ENCODE assay signal across 21 cellular contexts in genomic region chr3:67608034-67608433, GRCh38. TPM values are rescaled to one million over a fixed set of nuclear protein-coding genes. Genes with fewer than 3 reads are reported as not detected.
DNase-seq lines count a peak whose midpoint lies in the region; ATAC-seq, FAIRE-seq and TF ChIP-seq lines count a peak whose summit lies in the region.
"Had no signal": no experiment of that assay in that cellular context is flagged by ENCODE, and none has a peak within 500 bp of the region (broad histone marks: within the 10 kb centered on the region; RNA-seq: fewer than 3 reads in every experiment).

No MANE protein-coding gene starts in this region.

- H2AFZ ChIP-seq in keratinocyte (ENCODE audit: control insufficient read depth, low read length): no peak overlapping the region
- H2AFZ ChIP-seq: GM23248 had no signal

- CTCF ChIA-PET in activated CD8-positive, alpha-beta T cell treated with anti-CD3 and anti-CD28 coated beads for 36 hours (lab: Charles Lee): no interaction called here
- CTCF ChIA-PET in activated CD8-positive, alpha-beta T cell treated with anti-CD3 and anti-CD28 coated beads, Interleukin-2, amount 10 ng/mL, durations not matched to agents 7 days and 5 days (lab: Charles Lee): interaction anchor here (1.5 kb wide), 1 partner anchor 10 kb away, joined by 3 read pairs; no protein-coding TSS in a partner anchor

- H3K9ac ChIP-seq in keratinocyte (ENCODE audit: control insufficient read depth, extremely low read depth, insufficient read depth, low read length): no peak overlapping the region
- H3K9ac ChIP-seq: BLaER1, GM23248 had no signal

- POLR2A ChIA-PET in activated CD8-positive, alpha-beta T cell treated with anti-CD3 and anti-CD28 coated beads for 36 hours (lab: Charles Lee): interaction anchor here (1.0 kb wide), 1 partner anchor 234 kb away, joined by 4 read pairs; no protein-coding TSS in a partner anchor
- POLR2A ChIA-PET in activated CD8-positive, alpha-beta T cell treated with anti-CD3 and anti-CD28 coated beads, Interleukin-2, amount 10 ng/mL, durations not matched to agents 7 days and 5 days (lab: Charles Lee): interaction anchor here (1.0 kb wide), 1 partner anchor 47 kb away, joined by 4 read pairs; no protein-coding TSS in a partner anchor

- no peaks in the 10 kb centered on the region for H3K9me1 ChIP-seq in keratinocyte (ENCODE audit: control insufficient read depth, extremely low read depth, insufficient read depth, low read length)

- dilution Hi-C loops in keratinocyte (cut with MboI; ENCODE audit: extremely low pct_ligation_motif_present, low sequenced_read_pairs): no loop called here

- H3K4me1 Mint-ChIP-seq in activated CD8-positive, alpha-beta T cell treated with anti-CD3 and anti-CD28 coated beads for 36 hours (ENCODE audit: low read depth): peaks cover 47% of the 10 kb centered on the region
- H3K4me1 Mint-ChIP-seq in activated CD8-positive, alpha-beta T cell treated with anti-CD3 and anti-CD28 coated beads, Interleukin-2, amount 10 ng/mL, durations not matched to agents 7 days and 5 days (ENCODE audit: low read depth): peaks cover 37% of the 10 kb centered on the region
- peaks cover 28 to 43% (median 36%) of the 10 kb centered on the region in 4 donors for H3K4me1 Mint-ChIP-seq in CD4-positive, CD25-positive, alpha-beta regulatory T cell
- H3K4me1 Mint-ChIP-seq in T-helper 17 cell: peaks cover 24% of the 10 kb centered on the region

- H3K27ac ChIP-seq in CD4-positive, CD25-positive, alpha-beta regulatory T cell (ENCODE audit: insufficient read depth, low read length, poor library complexity, severe bottlenecking): no peak overlapping the region
- no peak overlapping the region for H3K27ac ChIP-seq in keratinocyte (ENCODE audit: control insufficient read depth, insufficient read depth, low read length)
- H3K27ac ChIP-seq: BLaER1, GM23248 had no signal

- H3K4me3 Mint-ChIP-seq in activated CD8-positive, alpha-beta T cell treated with anti-CD3 and anti-CD28 coated beads for 36 hours: no peak overlapping the region
- no peak overlapping the region for H3K4me3 Mint-ChIP-seq in activated CD8-positive, alpha-beta T cell treated with anti-CD3 and anti-CD28 coated beads, Interleukin-2, amount 10 ng/mL, durations not matched to agents 7 days and 5 days
- H3K4me3 Mint-ChIP-seq in CD4-positive, CD25-positive, alpha-beta regulatory T cell: no peak overlapping the region
- no peak overlapping the region for H3K4me3 Mint-ChIP-seq in T-helper 17 cell
- H3K4me3 Mint-ChIP-seq: CD14-positive monocyte, IgD-negative memory B cell had no signal

- FAIRE-seq in keratinocyte (lab: Jason Lieb, UNC): peak; percentile 17
- FAIRE-seq: GM12892, GM18507, H54, HepG2 had no signal

- H3K27me3 Mint-ChIP-seq in activated CD8-positive, alpha-beta T cell treated with anti-CD3 and anti-CD28 coated beads for 36 hours: no peaks in the 10 kb centered on the region
- H3K27me3 Mint-ChIP-seq in activated CD8-positive, alpha-beta T cell treated with anti-CD3 and anti-CD28 coated beads, Interleukin-2, amount 10 ng/mL, durations not matched to agents 7 days and 5 days (ENCODE audit: low read depth): no peaks in the 10 kb centered on the region
- no peaks in the 10 kb centered on the region for H3K27me3 Mint-ChIP-seq in CD4-positive, CD25-positive, alpha-beta regulatory T cell
- no peaks in the 10 kb centered on the region for H3K27me3 Mint-ChIP-seq in T-helper 17 cell
- H3K27me3 Mint-ChIP-seq: IgD-negative memory B cell had no signal

- no peaks in the 10 kb centered on the region for H4K20me1 ChIP-seq in keratinocyte (ENCODE audit: control insufficient read depth, extremely low read depth, insufficient read depth, low read length)
- H4K20me1 ChIP-seq: BLaER1 had no signal

- no peak overlapping the region for H3K4me3 ChIP-seq in CD4-positive, CD25-positive, alpha-beta regulatory T cell (ENCODE audit: low read depth, low read length)
- H3K4me3 ChIP-seq in keratinocyte (ENCODE audit: control insufficient read depth in 2 of 3, extremely low read depth in 1 of 3, insufficient read depth in 2 of 3, low read depth in 1 of 3, low read length in 3 of 3): no peak overlapping the region
- H3K4me3 ChIP-seq: BLaER1, GM23248 had no signal

- H3K27ac Mint-ChIP-seq in activated CD8-positive, alpha-beta T cell treated with anti-CD3 and anti-CD28 coated beads for 36 hours: no peak overlapping the region
- no peak overlapping the region for H3K27ac Mint-ChIP-seq in activated CD8-positive, alpha-beta T cell treated with anti-CD3 and anti-CD28 coated beads, Interleukin-2, amount 10 ng/mL, durations not matched to agents 7 days and 5 days
- peak overlapping the region in 2 of 3 donors; percentile 45 to 60 for H3K27ac Mint-ChIP-seq in CD4-positive, CD25-positive, alpha-beta regulatory T cell
- peak overlapping the region; percentile 22 for H3K27ac Mint-ChIP-seq in T-helper 17 cell

- no peaks in the 10 kb centered on the region for H3K27me3 ChIP-seq in CD4-positive, CD25-positive, alpha-beta regulatory T cell (ENCODE audit: control insufficient read depth, insufficient read depth, low read length)
- no peaks in the 10 kb centered on the region for H3K27me3 ChIP-seq in keratinocyte (ENCODE audit: control insufficient read depth, extremely low read depth, insufficient read depth, low read length)
- H3K27me3 ChIP-seq: BLaER1 had no signal

- H3K4me2 ChIP-seq in keratinocyte (ENCODE audit: control insufficient read depth, extremely low read depth, insufficient read depth, low read depth, low read length): no peak overlapping the region
- H3K4me2 ChIP-seq: BLaER1 had no signal

- TF ChIP-seq CTCF in activated CD8-positive, alpha-beta T cell treated with anti-CD3 and anti-CD28 coated beads for 36 hours (IDR thresholded peaks at IDR 0.05): no peak
- TF ChIP-seq CTCF in keratinocyte (optimal IDR thresholded peaks at IDR 0.05 in 1 of 3, IDR thresholded peaks at IDR 0.05 in 1 of 3, conservative IDR thresholded peaks at IDR 0.05 in 1 of 3; ENCODE audit: extremely low read depth in 1 of 3, insufficient read depth in 2 of 3, low read length in 3 of 3): no peak

- no peaks in the 10 kb centered on the region for H3K9me3 ChIP-seq in CD4-positive, CD25-positive, alpha-beta regulatory T cell (ENCODE audit: control insufficient read depth in 2 of 2, low read length in 2 of 2)
- no peaks in the 10 kb centered on the region for H3K9me3 ChIP-seq in T-helper 17 cell (ENCODE audit: control insufficient read depth, low read length, poor library complexity, severe bottlenecking)
- H3K9me3 ChIP-seq in keratinocyte (ENCODE audit: control insufficient read depth, low read depth, low read length): no peaks in the 10 kb centered on the region
- H3K9me3 ChIP-seq: BLaER1 had no signal

- peaks cover 2% of the 10 kb centered on the region for H3K79me2 ChIP-seq in keratinocyte (ENCODE audit: control insufficient read depth, insufficient read depth, low read length)

- H3K36me3 Mint-ChIP-seq in activated CD8-positive, alpha-beta T cell treated with anti-CD3 and anti-CD28 coated beads for 36 hours (ENCODE audit: low read depth): peaks cover 78% of the 10 kb centered on the region
- peaks cover 83% of the 10 kb centered on the region for H3K36me3 Mint-ChIP-seq in activated CD8-positive, alpha-beta T cell treated with anti-CD3 and anti-CD28 coated beads, Interleukin-2, amount 10 ng/mL, durations not matched to agents 7 days and 5 days (ENCODE audit: low read depth)
- H3K36me3 Mint-ChIP-seq in CD4-positive, CD25-positive, alpha-beta regulatory T cell: peaks cover 55% of the 10 kb centered on the region
- H3K36me3 Mint-ChIP-seq in T-helper 17 cell (ENCODE audit: low read depth): peaks cover 15% of the 10 kb centered on the region

- H3K9me3 Mint-ChIP-seq in activated CD8-positive, alpha-beta T cell treated with anti-CD3 and anti-CD28 coated beads for 36 hours: no peaks in the 10 kb centered on the region
- peaks cover 1% of the 10 kb centered on the region for H3K9me3 Mint-ChIP-seq in activated CD8-positive, alpha-beta T cell treated with anti-CD3 and anti-CD28 coated beads, Interleukin-2, amount 10 ng/mL, durations not matched to agents 7 days and 5 days (ENCODE audit: insufficient read depth)
- peaks cover 0 to 2% (median 0%) of the 10 kb centered on the region in 7 donors for H3K9me3 Mint-ChIP-seq in CD4-positive, CD25-positive, alpha-beta regulatory T cell
- H3K9me3 Mint-ChIP-seq: IgD-negative memory B cell had no signal

- no peak for DNase-seq in activated CD8-positive, alpha-beta T cell treated with anti-CD3 and anti-CD28 coated beads for 36 hours
- no peak for DNase-seq in activated CD8-positive, alpha-beta T cell treated with anti-CD3 and anti-CD28 coated beads, Interleukin-2, amount 10 ng/mL, durations not matched to agents 7 days and 5 days
- no peak for DNase-seq in CD4-positive, CD25-positive, alpha-beta regulatory T cell
- DNase-seq in T-helper 17 cell (no peak), keratinocyte (ENCODE audit: low read depth, low spot score) (no peak), NCI-H2171 treated with DMSO at 0.1 percent for 48 hours (lab: John Stamatoyannopoulos, UW) (no peak), NCI-H524 (lab: John Stamatoyannopoulos, UW) (no peak)
- DNase-seq: 8988T, DMS153, DMS79, GDM1, GM23248, HCEC 1CT had no signal

- H3K4me1 ChIP-seq in CD4-positive, CD25-positive, alpha-beta regulatory T cell (ENCODE audit: control insufficient read depth, insufficient read depth, low read length, poor library complexity, severe bottlenecking): peaks cover 9% of the 10 kb centered on the region
- H3K4me1 ChIP-seq in keratinocyte (ENCODE audit: control insufficient read depth, extremely low read depth, insufficient read depth, low read length): peaks cover 14% of the 10 kb centered on the region

- intact Hi-C loops in activated CD8-positive, alpha-beta T cell treated with anti-CD3 and anti-CD28 coated beads for 36 hours (cut with micrococcal nuclease): no loop called here

- H3K36me3 ChIP-seq in CD4-positive, CD25-positive, alpha-beta regulatory T cell (ENCODE audit: control insufficient read depth, insufficient read depth, low read length): peaks cover 54% of the 10 kb centered on the region
- H3K36me3 ChIP-seq in keratinocyte (ENCODE audit: control insufficient read depth in 2 of 2, extremely low read depth in 1 of 2, insufficient read depth in 2 of 2, low read length in 2 of 2): peaks cover 2 to 12% of the 10 kb centered on the region in 2 experiments

- peak; percentile 39 for ATAC-seq in activated CD8-positive, alpha-beta T cell treated with anti-CD3 and anti-CD28 coated beads for 36 hours
- no peak for ATAC-seq in activated CD8-positive, alpha-beta T cell treated with anti-CD3 and anti-CD28 coated beads, Interleukin-2, amount 10 ng/mL, durations not matched to agents 7 days and 5 days
- no peak for ATAC-seq in CD4-positive, CD25-positive, alpha-beta regulatory T cell (ENCODE audit: low read depth in 2 of 2)
- no peak for ATAC-seq in T-helper 17 cell
- ATAC-seq in HG03045 (IDR thresholded peaks at IDR 0.05; ENCODE audit: unreplicated experiment): no peak
- ATAC-seq: HepG2 had no signal

RNA-seq across cellular contexts. Expression of gene SUCLG2, which starts 46.4 kb away (rescaled TPM):
- total RNA-seq in activated CD8-positive, alpha-beta T cell treated with anti-CD3 and anti-CD28 coated beads for 36 hours: 10 to 100 TPM; 61.3 to 65.5 TPM
- 10 to 100 TPM; 51.7 to 55.0 TPM for total RNA-seq in activated CD8-positive, alpha-beta T cell treated with anti-CD3 and anti-CD28 coated beads, Interleukin-2, amount 10 ng/mL, durations not matched to agents 7 days and 5 days
- total RNA-seq in CD4-positive, CD25-positive, alpha-beta regulatory T cell: 53.6 TPM
- 10 to 100 TPM; 60.7 to 75.0 (median 69.5) TPM for polyA plus RNA-seq in CD4-positive, CD25-positive, alpha-beta regulatory T cell
- 10 to 100 TPM; 43.8 to 48.1 TPM for total RNA-seq in T-helper 17 cell
- 15.6 to 26.7 TPM (median 20.5 TPM) in 3 replicates for polyA plus RNA-seq in keratinocyte
- polyA plus RNA-seq in keratinocyte (2011; ENCODE audit: low read depth): 19.9 TPM
- 18.0 and 25.0 TPM in 2 replicates for polyA plus RNA-seq in keratinocyte (2011; cell fraction: cytosol; rRNA removed)
- 10.9 and 13.6 TPM in 2 replicates for polyA plus RNA-seq in keratinocyte (2011; cell fraction: nucleus; rRNA removed)
- polyA plus RNA-seq in keratinocyte (2012; ENCODE audit: low replicate concordance): 18.4 and 25.2 TPM in 2 replicates
- polyA minus RNA-seq in keratinocyte: 3.1 to 18.3 TPM (median 9.6 TPM) in 3 replicates
- 17.6 TPM for polyA minus RNA-seq in keratinocyte (2011; cell fraction: cytosol; rRNA and poly(A)+ RNA removed)
- polyA minus RNA-seq in keratinocyte (2011; cell fraction: nucleus; rRNA and poly(A)+ RNA removed): 10.2 and 15.4 TPM in 2 replicates

Comparison
In these comparisons a context has a peak if more than half of its experiments do, and no peak if none do; other contexts are left out.
1. H3K27ac Mint-ChIP-seq: peak in CD4-positive, CD25-positive, alpha-beta regulatory T cell (2 of 3) and T-helper 17 cell (single experiment); none in activated CD8-positive, alpha-beta T cell treated with anti-CD3 and anti-CD28 coated beads for 36 hours (single experiment) and activated CD8-positive, alpha-beta T cell treated with anti-CD3 and anti-CD28 coated beads, Interleukin-2, amount 10 ng/mL, durations not matched to agents 7 days and 5 days (single experiment).